35 cellular contexts compared by ENCODE assay signal in genomic region chr12:13112968-13113367, GRCh38. TPM values are rescaled to one million over a fixed set of nuclear protein-coding genes. Genes with fewer than 3 reads are reported as not detected.
"Had no signal": no experiment of that assay in that cellular context is flagged by ENCODE, and none has a peak within 500 bp of the region (broad histone marks: within the 10 kb centered on the region; RNA-seq: fewer than 3 reads in every experiment).

No MANE protein-coding gene starts in this region.

- H3K4me3 ChIP-seq: adrenal gland, body of pancreas, colonic mucosa, esophagus squamous epithelium, gastroesophageal sphincter had no signal

- ATAC-seq: activated CD8-positive, alpha-beta T cell treated with anti-CD3 and anti-CD28 coated beads for 36 hours; activated naive CD8-positive, alpha-beta T cell treated with anti-CD3 and anti-CD28 coated beads, Interleukin-2, amount 50 U/mL, for 24 hours; body of pancreas; gastroesophageal sphincter; WTC11 had no signal

- H3K9me3 ChIP-seq: adrenal gland, body of pancreas, colonic mucosa, esophagus squamous epithelium had no signal

- DNase-seq: activated CD4-positive, alpha-beta T cell treated with anti-CD3 and anti-CD28 coated beads for 1 hour; activated CD4-positive, alpha-beta T cell treated with anti-CD3 and anti-CD28 coated beads for 4 hours; activated CD4-positive, alpha-beta T cell treated with anti-CD3 and anti-CD28 coated beads, Interleukin-2, amount 50 U/mL, for 1 hour; activated CD4-positive, alpha-beta T cell treated with anti-CD3 and anti-CD28 coated beads, Interleukin-2, amount 50 U/mL, for 48 hours; activated CD8-positive, alpha-beta memory T cell treated with anti-CD3 and anti-CD28 coated beads for 24 hours; activated CD8-positive, alpha-beta T cell treated with anti-CD3 and anti-CD28 coated beads for 36 hours; activated effector memory CD4-positive, alpha-beta T cell treated with anti-CD3 and anti-CD28 coated beads, Interleukin-2, amount 50 U/mL, for 16 hours; activated naive CD4-positive, alpha-beta T cell treated with anti-CD3 and anti-CD28 coated beads for 36 hours; activated naive CD8-positive, alpha-beta T cell treated with anti-CD3 and anti-CD28 coated beads for 36 hours; activated naive CD8-positive, alpha-beta T cell treated with anti-CD3 and anti-CD28 coated beads, Interleukin-2, amount 50 U/mL, for 24 hours; activated T-cell treated with anti-CD3 and anti-CD28 coated beads, Interleukin-2, amount 50 U/mL, for 48 hours; adrenal gland; amygdala; aorta; body of pancreas; caudate nucleus; cerebellar nuclear complex; colonic mucosa; effector CD8-positive, alpha-beta T cell; esophagus squamous epithelium; foreskin melanocyte; SW 1271; T-helper 1 cell; T-helper 2 cell had no signal

- H3K36me3 ChIP-seq: adrenal gland, colonic mucosa, esophagus squamous epithelium, gastroesophageal sphincter had no signal

- FAIRE-seq: endometrium, endothelial cell of umbilical vein, TTC549 had no signal

- H3K27ac ChIP-seq: adrenal gland, body of pancreas, colonic mucosa, epithelial cell of prostate, esophagus squamous epithelium, gastroesophageal sphincter, VCaP had no signal

- H3K27me3 ChIP-seq: adrenal gland, body of pancreas, colonic mucosa, esophagus squamous epithelium, gastroesophageal sphincter had no signal

- H3K4me1 ChIP-seq: adrenal gland, body of pancreas, colonic mucosa, esophagus squamous epithelium had no signal

RNA-seq across cellular contexts. Expression of gene GSG1, which starts 9.5 kb away (rescaled TPM):
- total RNA-seq: activated CD8-positive, alpha-beta T cell treated with anti-CD3 and anti-CD28 coated beads for 36 hours; activated naive CD4-positive, alpha-beta T cell treated with anti-CD3 and anti-CD28 coated beads for 36 hours; activated naive CD8-positive, alpha-beta T cell treated with anti-CD3 and anti-CD28 coated beads for 36 hours; activated T-helper 1 cell treated with anti-CD3 and anti-CD28 coated beads, Interleukin-12 subunit alpha, Interleukin-12 subunit beta, Interleukin-2, Interleukin-4 antibody, amounts not matched to agents 30 ng/mL and 10 ng/mL and 1 ng/mL, durations not matched to agents 14 hours and 24 hours and 36 hours; activated T-helper 2 cell treated with anti-CD3 and anti-CD28 coated beads, Interferon-gamma antibody, Interleukin-2, Interleukin-4, amounts not matched to agents 10 μg/mL and 5 μg/mL and 100 μg/mL, durations not matched to agents 14 hours and 24 hours and 36 hours; adrenal gland; aorta; colonic mucosa; dermis microvascular lymphatic vessel endothelial cell; endothelial cell of umbilical vein; esophagus squamous epithelium; gastroesophageal sphincter; glomerular endothelial cell had no signal
- polyA plus RNA-seq: adrenal gland, aorta, endothelial cell of umbilical vein had no signal
